Comparison of ENCODE assay signal across 1 cellular context in the genomic region with DNA sequence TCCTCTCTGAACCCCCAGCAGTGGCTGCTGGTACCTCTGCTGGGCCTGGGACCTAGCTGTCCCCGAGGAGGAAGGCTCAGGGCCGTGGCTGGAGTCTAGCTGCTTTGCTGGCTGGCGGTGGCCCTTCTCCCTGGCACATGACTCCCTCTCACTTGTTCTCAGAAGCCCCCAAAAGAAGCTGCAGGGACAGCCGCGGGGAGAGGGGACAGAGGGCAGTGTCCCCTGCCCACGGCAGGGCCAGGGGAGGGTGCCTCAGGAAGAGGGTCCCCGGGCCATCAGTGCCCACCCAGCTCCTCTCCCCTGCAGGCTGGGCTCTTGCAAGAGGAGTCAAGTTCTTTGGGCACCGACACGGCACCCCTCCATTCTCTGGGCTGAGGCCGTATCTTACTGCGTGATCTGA.
TF ChIP-seq lines count a peak whose summit lies in the region.

No MANE protein-coding gene starts in this region.

TF ChIP-seq in IMR-90, 13 proteins besides CTCF, POLR2A, EP300 and RAD21:
- TF ChIP-seq MAFK (IDR thresholded peaks at IDR 0.05; ENCODE audit: low read depth, low read length) (no peak), FOS (IDR thresholded peaks at IDR 0.05; ENCODE audit: low read depth, low read length) (no peak)
